ENCODE assay signal across 24 cellular contexts in genomic region chr1:77084457-77084856, GRCh38.
"Had no signal": no experiment of that assay in that cellular context is flagged by ENCODE, and none has a peak within 500 bp of the region (broad histone marks: within the 10 kb centered on the region; RNA-seq: fewer than 3 reads in every experiment).

No MANE protein-coding gene starts in this region.

- H3K4me3 ChIP-seq: Peyer's patch, SK-N-MC had no signal

- ATAC-seq: activated CD8-positive, alpha-beta T cell treated with anti-CD3 and anti-CD28 coated beads for 36 hours; activated naive CD8-positive, alpha-beta T cell treated with anti-CD3 and anti-CD28 coated beads, Interleukin-2, amount 50 U/mL, for 24 hours; activated T-cell treated with anti-CD3 and anti-CD28 coated beads, Interleukin-2, amount 50 U/mL, for 4 hours had no signal

- DNase-seq: activated CD4-positive, alpha-beta T cell treated with anti-CD3 and anti-CD28 coated beads, Interleukin-2, amount 10 ng/mL, durations not matched to agents 24 days and 14 days; activated CD4-positive, alpha-beta T cell treated with anti-CD3 and anti-CD28 coated beads, Interleukin-2, amount 50 U/mL, for 4 hours; activated CD8-positive, alpha-beta T cell treated with anti-CD3 and anti-CD28 coated beads for 36 hours; activated effector memory CD4-positive, alpha-beta T cell treated with Interleukin-2 at 50 U/mL for 16 hours; activated naive CD4-positive, alpha-beta T cell treated with anti-CD3 and anti-CD28 coated beads, Interleukin-2, amount 10 ng/mL, durations not matched to agents 7 days and 5 days; activated naive CD8-positive, alpha-beta T cell treated with anti-CD3 and anti-CD28 coated beads, Interleukin-2, amount 50 U/mL, for 24 hours; activated T-cell treated with anti-CD3 and anti-CD28 coated beads, Interleukin-2, amount 50 U/mL, for 4 hours; anterior cingulate cortex; brain microvascular endothelial cell; central memory CD4-positive, alpha-beta T cell; NCI-H1048; NCI-H1105 treated with DMSO at 0.1 percent for 48 hours; NCI-H1436; NCI-H1694; NCI-H1930; NCI-H2081 treated with DMSO at 0.1 percent for 48 hours; NCI-H226; NCI-H446 treated with DMSO at 0.1 percent for 48 hours; NCI-H69; Peyer's patch; RPMI8226; SIG-M5; T1000 had no signal

- H3K9me3 ChIP-seq: Peyer's patch had no signal

- H3K36me3 ChIP-seq: brain microvascular endothelial cell, Peyer's patch had no signal

- H3K4me1 ChIP-seq: Peyer's patch had no signal

- H3K27me3 ChIP-seq: brain microvascular endothelial cell, Peyer's patch had no signal

- H3K27ac ChIP-seq: brain microvascular endothelial cell, Peyer's patch, SK-N-MC had no signal
